In genomic region chr1:151995774-151996173, GRCh38 we compare ENCODE assay signal across 25 cellular contexts. TPM values are rescaled to one million over a fixed set of nuclear protein-coding genes. Genes with fewer than 3 reads are reported as not detected.
A peak's percentile ranks its signal among the peaks of the same experiment; 100 is the strongest.
DNase-seq lines count a peak whose midpoint lies in the region; ATAC-seq and TF ChIP-seq lines count a peak whose summit lies in the region.
"Had no signal": no experiment of that assay in that cellular context is flagged by ENCODE, and none has a peak within 500 bp of the region (broad histone marks: within the 10 kb centered on the region; RNA-seq: fewer than 3 reads in every experiment).

No MANE protein-coding gene starts in this region.

- intact Hi-C loops in Panc1 (cut with micrococcal nuclease; ENCODE audit: unreplicated experiment) = loop anchor here (1.0 kb wide), 1 partner anchor 27 kb away; no protein-coding TSS in a partner anchor
- intact Hi-C loops in esophagus squamous epithelium (cut with DNase I) = loop anchor here (5.0 kb wide), 1 partner anchor 58 kb away; no protein-coding TSS in a partner anchor
- intact Hi-C loops in activated CD4-positive, alpha-beta T cell treated with anti-CD3 and anti-CD28 coated beads for 36 hours (cut with DNase I, micrococcal nuclease) = loop anchor here (1.0 to 5.0 kb wide), 3 partner anchors 11 to 103 kb away; no protein-coding TSS in a partner anchor

- in situ Hi-C loops in Panc1 (cut with HindIII; ENCODE audit: low pct_unique_long_range_greater_than_20kb, low sequenced_read_pairs) = no loop called here

- H3K27me3 Mint-ChIP-seq in type B pancreatic cell = peaks cover 30% of the 10 kb centered on the region
- H3K27me3 Mint-ChIP-seq in activated CD4-positive, alpha-beta T cell treated with anti-CD3 and anti-CD28 coated beads for 36 hours = no peaks in the 10 kb centered on the region
- H3K27me3 Mint-ChIP-seq: activated CD4-positive, alpha-beta memory T cell treated with anti-CD3 and anti-CD28 coated beads for 36 hours; central memory CD8-positive, alpha-beta T cell; naive thymus-derived CD8-positive, alpha-beta T cell had no signal

- CTCF ChIA-PET in Panc1 (lab: Charles Lee) = interaction anchor here (0.8 kb wide), 2 partner anchors 28 to 60 kb away, joined by 5 read pairs; no protein-coding TSS in a partner anchor
- CTCF ChIA-PET in activated CD4-positive, alpha-beta T cell treated with anti-CD3 and anti-CD28 coated beads for 36 hours (lab: Charles Lee) = interaction anchor here (0.7 to 11.7 kb wide), 15 partner anchors 10 to 97 kb away, joined by 3 to 266 read pairs (median 4); no protein-coding TSS in a partner anchor

- no peak for ATAC-seq in Panc1
- no peak for ATAC-seq in activated CD4-positive, alpha-beta T cell treated with anti-CD3 and anti-CD28 coated beads for 36 hours
- ATAC-seq: naive thymus-derived CD8-positive, alpha-beta T cell; sciatic nerve had no signal

- H3K4me1 ChIP-seq in Panc1 (ENCODE audit: control insufficient read depth, insufficient read depth, low read length) (peaks cover 43% of the 10 kb centered on the region), esophagus squamous epithelium (peaks cover 21 to 89% (median 35%) of the 10 kb centered on the region in 3 donors)

- DNase-seq in DMS53 (lab: John Stamatoyannopoulos, UW) = peak; percentile 19
- DNase-seq in DMS53 treated with DMSO at 0.1 percent for 48 hours (lab: John Stamatoyannopoulos, UW; ENCODE audit: unreplicated experiment) = no peak
- DNase-seq in Panc1 (ENCODE audit: low read depth, low spot score) = no peak
- DNase-seq in esophagus squamous epithelium (lab: John Stamatoyannopoulos, UW) = no peak
- DNase-seq in type B pancreatic cell (ENCODE audit: extremely low spot score, unreplicated experiment) = no peak
- no peak for DNase-seq in stimulated activated CD4-positive, alpha-beta T cell treated with anti-CD3 and anti-CD28 coated beads, Interleukin-12 subunit alpha, Interleukin-12 subunit beta, amount 100 ng/mL, for 4 hours
- DNase-seq in activated CD4-positive, alpha-beta T cell treated with anti-CD3 and anti-CD28 coated beads for 36 hours = no peak
- no peak for DNase-seq in kidney tubule cell (ENCODE audit: low spot score)
- DNase-seq: 8988T; activated CD4-positive, alpha-beta memory T cell treated with anti-CD3 and anti-CD28 coated beads for 36 hours; activated naive CD4-positive, alpha-beta T cell; DMS79 treated with DMSO at 0.1 percent for 48 hours; hippocampal formation; KBM-7; kidney; mesendoderm; naive thymus-derived CD8-positive, alpha-beta T cell; NCI-H1105; SHP77; stimulated activated naive CD4-positive, alpha-beta T cell; tibial artery had no signal

- H3K9me3 ChIP-seq in Panc1 (ENCODE audit: control insufficient read depth, insufficient read depth, low read depth, low read length) (no peaks in the 10 kb centered on the region), esophagus squamous epithelium (no peaks in the 10 kb centered on the region)
- H3K9me3 ChIP-seq: ovary, tibial artery had no signal

- TF ChIP-seq CTCF in Panc1 (IDR thresholded peaks at IDR 0.05) (no peak), esophagus squamous epithelium (IDR thresholded peaks at IDR 0.05) (no peak), type B pancreatic cell (conservative IDR thresholded peaks at IDR 0.05) (no peak)

- no peak for TF ChIP-seq POLR2A in esophagus squamous epithelium (IDR thresholded peaks at IDR 0.05)

- no peaks in the 10 kb centered on the region for H3K36me3 Mint-ChIP-seq in type B pancreatic cell
- peaks cover 3% of the 10 kb centered on the region for H3K36me3 Mint-ChIP-seq in activated CD4-positive, alpha-beta T cell treated with anti-CD3 and anti-CD28 coated beads for 36 hours (ENCODE audit: low read depth)
- H3K36me3 Mint-ChIP-seq: activated CD4-positive, alpha-beta memory T cell treated with anti-CD3 and anti-CD28 coated beads for 36 hours; naive thymus-derived CD8-positive, alpha-beta T cell had no signal

- H3K36me3 ChIP-seq in Panc1 (ENCODE audit: control insufficient read depth, insufficient read depth, low read length) (no peaks in the 10 kb centered on the region; the same call in 1 of the 2 replicates), esophagus squamous epithelium (no peaks in the 10 kb centered on the region)
- H3K36me3 ChIP-seq: BLaER1, ovary, tibial artery had no signal

- 57 to 63% methylated on average over 2 of the region's 2 CpGs for WGBS in esophagus squamous epithelium, 2 donors

- H3K27ac Mint-ChIP-seq in type B pancreatic cell = peak overlapping the region; percentile 48
- no peak overlapping the region for H3K27ac Mint-ChIP-seq in activated CD4-positive, alpha-beta T cell treated with anti-CD3 and anti-CD28 coated beads for 36 hours
- H3K27ac Mint-ChIP-seq: activated CD4-positive, alpha-beta memory T cell treated with anti-CD3 and anti-CD28 coated beads for 36 hours had no signal

- peaks cover 22% of the 10 kb centered on the region for H3K4me1 Mint-ChIP-seq in type B pancreatic cell (ENCODE audit: unreplicated experiment)
- peaks cover 30% of the 10 kb centered on the region for H3K4me1 Mint-ChIP-seq in activated CD4-positive, alpha-beta T cell treated with anti-CD3 and anti-CD28 coated beads for 36 hours

- H3K4me3 ChIP-seq in Panc1 (ENCODE audit: low read depth in 2 of 2, low read length in 2 of 2) (no peak overlapping the region), esophagus squamous epithelium (no peak overlapping the region)
- H3K4me3 ChIP-seq: BLaER1, ovary, tibial artery had no signal

- POLR2A ChIA-PET in Panc1 (lab: Charles Lee) = interaction anchor here (0.5 to 1.0 kb wide), 2 partner anchors 13 to 28 kb away, joined by 3 to 7 read pairs; no protein-coding TSS in a partner anchor
- POLR2A ChIA-PET in activated CD4-positive, alpha-beta T cell treated with anti-CD3 and anti-CD28 coated beads for 36 hours (lab: Charles Lee) = no interaction called here

- no peaks in the 10 kb centered on the region for H3K27me3 ChIP-seq in Panc1 (ENCODE audit: control insufficient read depth, insufficient read depth, low read length)
- no peaks in the 10 kb centered on the region for H3K27me3 ChIP-seq in esophagus squamous epithelium
- H3K27me3 ChIP-seq: BLaER1, ovary, tibial artery had no signal

- H3K4me3 Mint-ChIP-seq in type B pancreatic cell = no peak overlapping the region
- H3K4me3 Mint-ChIP-seq in activated CD4-positive, alpha-beta T cell treated with anti-CD3 and anti-CD28 coated beads for 36 hours = no peak overlapping the region

- peak overlapping the region; percentile 98 for H3K27ac ChIP-seq in Panc1 (ENCODE audit: low read length)
- peak overlapping the region in 3 of 4 donors; percentile 82 to 99 (median 98) for H3K27ac ChIP-seq in esophagus squamous epithelium
- H3K27ac ChIP-seq: BLaER1, ovary had no signal

- BruUV-seq in Panc1 (replicated peaks; lab: Mats Ljungman, UMichigan) = no TSS peak

- no peaks in the 10 kb centered on the region for H3K9me3 Mint-ChIP-seq in type B pancreatic cell
- no peaks in the 10 kb centered on the region for H3K9me3 Mint-ChIP-seq in activated CD4-positive, alpha-beta T cell treated with anti-CD3 and anti-CD28 coated beads for 36 hours (ENCODE audit: low read depth)
- H3K9me3 Mint-ChIP-seq: activated CD4-positive, alpha-beta memory T cell treated with anti-CD3 and anti-CD28 coated beads for 36 hours; central memory CD8-positive, alpha-beta T cell; naive thymus-derived CD8-positive, alpha-beta T cell had no signal

RNA-seq across cellular contexts. Expression of gene S100A10, which starts 2.1 kb away (rescaled TPM):
- total RNA-seq in Panc1 (2021; ENCODE audit: unreplicated experiment) (1,621 TPM), esophagus squamous epithelium (100 to 1,000 TPM; 301 to 611 (median 447) TPM), type B pancreatic cell (ENCODE audit: low replicate concordance) (316 and 1,258 TPM in 2 replicates)
- polyA plus RNA-seq in Panc1 (2012; ENCODE audit: insufficient read length) = 1,294 TPM
- 100 to 1,000 TPM; 230 to 246 TPM for total RNA-seq in activated CD4-positive, alpha-beta T cell treated with anti-CD3 and anti-CD28 coated beads for 36 hours

RNA-seq across cellular contexts. Expression of gene S100A11, which starts 41.0 kb away (rescaled TPM):
- total RNA-seq in Panc1 (2021; ENCODE audit: unreplicated experiment) (474 TPM), esophagus squamous epithelium (1,000 to 10,000 TPM in 3 of 4 donors, 100 to 1,000 TPM in 1; 900 to 2,319 (median 1,590) TPM), type B pancreatic cell (ENCODE audit: low replicate concordance) (511 and 1,438 TPM in 2 replicates)
- polyA plus RNA-seq in Panc1 (2012; ENCODE audit: insufficient read length) = 692 TPM
- total RNA-seq in activated CD4-positive, alpha-beta T cell treated with anti-CD3 and anti-CD28 coated beads for 36 hours = 100 to 1,000 TPM; 264 to 361 TPM
